9 cellular contexts compared by ENCODE assay signal in the genomic region with DNA sequence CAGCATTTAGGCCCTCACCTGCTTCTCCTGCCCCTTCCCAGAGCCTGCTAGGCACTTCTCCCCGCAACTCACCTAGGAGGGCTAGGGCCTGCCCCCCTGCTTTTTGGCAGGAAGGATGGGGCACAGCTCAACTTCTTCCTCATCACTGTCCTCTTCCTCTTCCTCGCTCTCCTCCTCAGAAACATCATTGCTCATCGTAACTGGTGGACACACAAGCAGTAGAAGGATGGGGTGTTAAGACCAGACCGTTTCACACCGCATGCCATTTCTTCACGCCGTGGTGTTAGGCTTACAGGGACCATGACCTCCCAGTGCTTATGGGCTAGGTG. TPM values are rescaled to one million over a fixed set of nuclear protein-coding genes. Genes with fewer than 3 reads are reported as not detected.
DNase-seq lines count a peak whose midpoint lies in the region; ATAC-seq lines count a peak whose summit lies in the region.
"Had no signal": no experiment of that assay in that cellular context is flagged by ENCODE, and none has a peak within 500 bp of the region (broad histone marks: within the 10 kb centered on the region; RNA-seq: fewer than 3 reads in every experiment).

No MANE protein-coding gene starts in this region.

- no peak overlapping the region for H4K8ac ChIP-seq in mesendoderm (ENCODE audit: low read depth, low read length)

- no peak overlapping the region for H3K18ac ChIP-seq in mesendoderm (ENCODE audit: low read length)

- H3K79me2 ChIP-seq in mesendoderm (ENCODE audit: control insufficient read depth, insufficient read depth, low read length) = peaks cover 13% of the 10 kb centered on the region

- H3K23ac ChIP-seq in mesendoderm (ENCODE audit: low read length) = no peak overlapping the region

- no peak overlapping the region for H4K5ac ChIP-seq in mesendoderm (ENCODE audit: low read length)

- no peak overlapping the region for H3K4ac ChIP-seq in mesendoderm (ENCODE audit: low read depth, low read length)

- POLR2A ChIA-PET in activated CD4-positive, alpha-beta memory T cell treated with anti-CD3 and anti-CD28 coated beads, Interleukin-2, amount 10 ng/mL, durations not matched to agents 7 days and 5 days (lab: Charles Lee) = interaction anchor here (0.7 to 3.7 kb wide), 9 partner anchors 8 to 179 kb away, joined by 3 to 54 read pairs (median 4); a partner anchor contains a TSS

- WGBS in mesendoderm (ENCODE audit: extremely low coverage, insufficient coverage, low lambda C conversion rate) = no CpG with 5 or more reads among the region's 7 CpGs

- CTCF ChIA-PET in activated CD4-positive, alpha-beta memory T cell treated with anti-CD3 and anti-CD28 coated beads, Interleukin-2, amount 10 ng/mL, durations not matched to agents 7 days and 5 days (lab: Charles Lee) = interaction anchor here (0.6 to 5.1 kb wide), 48 partner anchors 8 to 620 kb away, joined by 3 to 140 read pairs (median 4); a partner anchor contains a TSS

- peaks cover 5% of the 10 kb centered on the region for H3K79me1 ChIP-seq in mesendoderm (ENCODE audit: low read length)

- no peaks in the 10 kb centered on the region for H3K9me3 ChIP-seq in BLaER1
- no peaks in the 10 kb centered on the region for H3K9me3 ChIP-seq in HAP-1
- H3K9me3 ChIP-seq: vagina had no signal

- H3K4me2 ChIP-seq in BLaER1 (peak overlapping the region; percentile 95), mesendoderm (ENCODE audit: low read length) (peak overlapping the region; percentile 67)

- peaks cover 61% of the 10 kb centered on the region for H3K4me1 Mint-ChIP-seq in activated CD4-positive, alpha-beta memory T cell treated with anti-CD3 and anti-CD28 coated beads, Interleukin-2, amount 10 ng/mL, durations not matched to agents 7 days and 5 days

- H3K27ac ChIP-seq in BLaER1 (no peak overlapping the region), mesendoderm (ENCODE audit: low read depth, low read length) (no peak overlapping the region)
- H3K27ac ChIP-seq: vagina had no signal

- H3K27me3 ChIP-seq in BLaER1 (peaks cover 39% of the 10 kb centered on the region), HAP-1 (ENCODE audit: low read depth) (no peaks in the 10 kb centered on the region), mesendoderm (ENCODE audit: insufficient read depth, low read length, poor library complexity) (no peaks in the 10 kb centered on the region)
- H3K27me3 ChIP-seq: vagina had no signal

- H3K36me3 Mint-ChIP-seq in activated CD4-positive, alpha-beta memory T cell treated with anti-CD3 and anti-CD28 coated beads, Interleukin-2, amount 10 ng/mL, durations not matched to agents 7 days and 5 days (ENCODE audit: low read depth) = peaks cover 27% of the 10 kb centered on the region

- DNase-seq in HAP-1 (ENCODE audit: low spot score in 2 of 2) (no peak), mesendoderm (peak; percentile 29), A172 (ENCODE audit: low spot score) (no peak), kidney tubule cell (ENCODE audit: low spot score) (no peak)
- no peak for DNase-seq in activated CD4-positive, alpha-beta memory T cell treated with anti-CD3 and anti-CD28 coated beads, Interleukin-2, amount 10 ng/mL, durations not matched to agents 7 days and 5 days
- no peak for DNase-seq in stimulated activated CD4-positive, alpha-beta T cell treated with anti-CD3 and anti-CD28 coated beads, Interleukin-4, amount 100 ng/mL, for 1 hour

- peak overlapping the region; percentile 23 for H3K27ac Mint-ChIP-seq in activated CD4-positive, alpha-beta memory T cell treated with anti-CD3 and anti-CD28 coated beads, Interleukin-2, amount 10 ng/mL, durations not matched to agents 7 days and 5 days

- H2BK5ac ChIP-seq in mesendoderm (ENCODE audit: low read length) = no peak overlapping the region

- H4K20me1 ChIP-seq in BLaER1 = peaks cover 43% of the 10 kb centered on the region

- H3K56ac ChIP-seq in mesendoderm (ENCODE audit: low read length) = peak overlapping the region; percentile 71

- H3K4me3 Mint-ChIP-seq in activated CD4-positive, alpha-beta memory T cell treated with anti-CD3 and anti-CD28 coated beads, Interleukin-2, amount 10 ng/mL, durations not matched to agents 7 days and 5 days = peak overlapping the region; percentile 100

- H2BK120ac ChIP-seq in mesendoderm (ENCODE audit: low read depth, low read length) = no peak overlapping the region

- H3K9ac ChIP-seq in BLaER1 = peak overlapping the region; percentile 91; the same call in 1 of the 2 replicates
- H3K9ac ChIP-seq in mesendoderm (ENCODE audit: low read length) = peak overlapping the region; percentile 87

- H3K4me1 ChIP-seq in BLaER1 (peaks cover 50% of the 10 kb centered on the region), HAP-1 (peaks cover 21% of the 10 kb centered on the region), mesendoderm (ENCODE audit: control insufficient read depth, low read depth, low read length) (peaks cover 30% of the 10 kb centered on the region)

- H3K36me3 ChIP-seq in BLaER1 = peaks cover 35% of the 10 kb centered on the region
- H3K36me3 ChIP-seq in HAP-1 (replicated peaks) = peaks cover 29% of the 10 kb centered on the region
- peaks cover 3% of the 10 kb centered on the region for H3K36me3 ChIP-seq in mesendoderm (ENCODE audit: control insufficient read depth, insufficient read depth, low read length)

- H2AK5ac ChIP-seq in mesendoderm (ENCODE audit: low read length) = peak overlapping the region; percentile 83

- H2BK15ac ChIP-seq in mesendoderm (replicated peaks; ENCODE audit: low read depth) = no peak overlapping the region

- H3K27me3 Mint-ChIP-seq in activated CD4-positive, alpha-beta memory T cell treated with anti-CD3 and anti-CD28 coated beads, Interleukin-2, amount 10 ng/mL, durations not matched to agents 7 days and 5 days = peaks cover 22% of the 10 kb centered on the region

- no peak overlapping the region for H3K4me3 ChIP-seq in BLaER1
- peak overlapping the region; percentile 85 for H3K4me3 ChIP-seq in HAP-1
- no peak overlapping the region for H3K4me3 ChIP-seq in mesendoderm (ENCODE audit: low read length)

- H3K9me3 Mint-ChIP-seq in activated CD4-positive, alpha-beta memory T cell treated with anti-CD3 and anti-CD28 coated beads, Interleukin-2, amount 10 ng/mL, durations not matched to agents 7 days and 5 days = no peaks in the 10 kb centered on the region

- in situ Hi-C loops in HAP-1 (cut with MboI; ENCODE audit: low sequenced_read_pairs) = loop anchor here (5.0 kb wide), 2 partner anchors 174 to 569 kb away; no protein-coding TSS in a partner anchor

- ATAC-seq in HG03432 (IDR thresholded peaks at IDR 0.05; ENCODE audit: unreplicated experiment) = no peak

RNA-seq across cellular contexts. Expression of a gene that starts 1.6 kb away (rescaled TPM):
- total RNA-seq in activated CD4-positive, alpha-beta memory T cell treated with anti-CD3 and anti-CD28 coated beads, Interleukin-2, amount 10 ng/mL, durations not matched to agents 7 days and 5 days = 10 to 100 TPM; 26.6 to 26.7 TPM
- polyA plus RNA-seq in mesendoderm (2013, experiment 1 of 2) = 217 TPM
- 215 TPM for polyA plus RNA-seq in mesendoderm (2013, experiment 2 of 2)
- total RNA-seq in A172 (2014; rRNA removed; shearing (Covaris generic)) = 65.5 and 96.9 TPM in 2 replicates

RNA-seq across cellular contexts. Expression of a gene that starts 5.7 kb away (rescaled TPM):
- not detected for total RNA-seq in activated CD4-positive, alpha-beta memory T cell treated with anti-CD3 and anti-CD28 coated beads, Interleukin-2, amount 10 ng/mL, durations not matched to agents 7 days and 5 days
- polyA plus RNA-seq in mesendoderm (2013, experiment 1 of 2) = 64.2 TPM
- 64.2 TPM for polyA plus RNA-seq in mesendoderm (2013, experiment 2 of 2)
- not detected in 2 replicates for total RNA-seq in A172 (2014; rRNA removed; shearing (Covaris generic))
- total RNA-seq: vagina had no signal

RNA-seq across cellular contexts. Expression of a gene that starts 36.6 kb away (rescaled TPM):
- total RNA-seq in activated CD4-positive, alpha-beta memory T cell treated with anti-CD3 and anti-CD28 coated beads, Interleukin-2, amount 10 ng/mL, durations not matched to agents 7 days and 5 days = 100 to 1,000 TPM; 142 to 145 TPM
- 53.2 TPM for polyA plus RNA-seq in mesendoderm (2013, experiment 1 of 2)
- polyA plus RNA-seq in mesendoderm (2013, experiment 2 of 2) = 52.9 TPM
- 82.2 and 98.2 TPM in 2 replicates for total RNA-seq in A172 (2014; rRNA removed; shearing (Covaris generic))
